In the genomic region with DNA sequence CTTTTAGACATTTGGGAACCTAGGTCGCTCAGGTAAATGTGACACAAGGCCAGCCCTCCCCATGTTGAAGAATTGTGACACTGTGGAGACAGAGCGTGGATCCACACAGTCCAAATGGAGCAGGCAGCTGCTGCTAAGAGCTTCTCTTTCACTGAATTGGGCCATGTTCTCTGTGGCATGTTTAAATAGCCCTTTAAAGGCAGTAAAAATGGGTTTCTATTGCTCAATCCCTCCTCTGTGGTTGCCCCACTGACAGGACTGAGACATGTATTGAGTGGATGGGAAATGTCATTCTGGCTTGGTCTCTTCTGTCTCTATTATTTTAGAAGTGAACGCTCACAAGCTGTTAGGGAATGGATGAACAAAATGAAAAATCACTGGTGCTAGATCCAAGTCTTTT, we compare ENCODE assay signal across 14 cellular contexts.
"Had no signal": no experiment of that assay in that cellular context is flagged by ENCODE, and none has a peak within 500 bp of the region (broad histone marks: within the 10 kb centered on the region; RNA-seq: fewer than 3 reads in every experiment).

No MANE protein-coding gene starts in this region.

- H3K4me3 ChIP-seq: colonic mucosa, hepatocyte, suprapubic skin had no signal

- H3K4me2 ChIP-seq: hepatocyte had no signal

- H3K27ac ChIP-seq: colonic mucosa, hepatocyte, parathyroid adenoma, suprapubic skin had no signal

- H3K4me1 ChIP-seq: colonic mucosa, parathyroid adenoma, suprapubic skin had no signal

- H3K27me3 ChIP-seq: colonic mucosa, hepatocyte, suprapubic skin had no signal

- H3K36me3 ChIP-seq: colonic mucosa, suprapubic skin had no signal

- H3K79me2 ChIP-seq: hepatocyte, parathyroid adenoma had no signal

- DNase-seq: activated CD4-positive, alpha-beta T cell treated with anti-CD3 and anti-CD28 coated beads, Interleukin-2, amount 50 U/mL, for 1 hour; activated CD8-positive, alpha-beta memory T cell treated with anti-CD3 and anti-CD28 coated beads for 24 hours; activated naive CD8-positive, alpha-beta T cell treated with anti-CD3 and anti-CD28 coated beads for 36 hours; central memory CD4-positive, alpha-beta T cell; colonic mucosa; naive thymus-derived CD4-positive, alpha-beta T cell; small intestine; stimulated activated CD4-positive, alpha-beta T cell treated with anti-CD3 and anti-CD28 coated beads, Interleukin-4, amount 100 ng/mL, for 4 hours; stimulated activated CD8-positive, alpha-beta memory T cell treated with anti-CD3 and anti-CD28 coated beads, Interleukin-4, amount 100 ng/mL, for 48 hours; stimulated activated naive CD4-positive, alpha-beta T cell treated with Interleukin-2 at 50 U/mL for 16 hours; trophoblast cell had no signal

- H3K9ac ChIP-seq: parathyroid adenoma had no signal
